1 cellular context compared by ENCODE assay signal in the genomic region with DNA sequence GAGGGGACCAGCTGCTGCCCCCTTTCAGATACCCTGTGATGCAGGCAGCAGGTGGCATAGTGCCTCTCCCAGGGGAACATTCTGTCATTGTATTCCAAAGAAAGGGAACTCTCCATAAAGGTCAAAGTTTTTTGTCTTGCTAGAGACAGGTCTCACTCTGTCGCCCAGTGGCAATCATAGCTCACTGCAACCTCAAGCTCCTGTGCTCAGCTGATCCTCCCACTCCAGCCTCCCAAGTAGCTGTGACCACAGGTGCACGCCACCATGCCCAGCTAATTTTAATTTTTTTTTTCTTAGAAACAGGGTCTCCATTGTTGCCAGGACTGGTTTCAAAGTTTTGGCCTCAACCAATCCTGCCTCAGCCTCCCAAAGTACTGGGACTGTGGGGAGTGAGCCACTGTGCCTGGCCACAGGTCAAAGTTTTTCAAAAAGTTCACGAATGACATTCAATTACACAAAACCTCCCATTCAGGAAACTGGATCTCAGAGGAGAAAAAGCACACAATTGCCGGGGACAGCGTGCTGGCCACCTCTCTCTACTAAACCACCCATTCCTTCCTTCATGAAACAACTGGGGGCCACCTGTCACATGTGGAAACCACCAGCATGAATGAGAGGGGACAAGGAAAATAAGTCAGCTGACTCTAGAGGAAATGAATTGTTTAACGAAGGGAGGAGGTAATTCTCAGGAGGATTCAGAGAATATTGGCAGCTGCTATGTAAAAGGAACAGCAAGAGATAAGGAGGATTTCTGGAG.
TF ChIP-seq lines count a peak whose summit lies in the region.

No MANE protein-coding gene starts in this region.

TF ChIP-seq in HepG2, 621 proteins besides CTCF, POLR2A, EP300 and RAD21 (continued from another document):
- TF ChIP-seq, protein P1, sequence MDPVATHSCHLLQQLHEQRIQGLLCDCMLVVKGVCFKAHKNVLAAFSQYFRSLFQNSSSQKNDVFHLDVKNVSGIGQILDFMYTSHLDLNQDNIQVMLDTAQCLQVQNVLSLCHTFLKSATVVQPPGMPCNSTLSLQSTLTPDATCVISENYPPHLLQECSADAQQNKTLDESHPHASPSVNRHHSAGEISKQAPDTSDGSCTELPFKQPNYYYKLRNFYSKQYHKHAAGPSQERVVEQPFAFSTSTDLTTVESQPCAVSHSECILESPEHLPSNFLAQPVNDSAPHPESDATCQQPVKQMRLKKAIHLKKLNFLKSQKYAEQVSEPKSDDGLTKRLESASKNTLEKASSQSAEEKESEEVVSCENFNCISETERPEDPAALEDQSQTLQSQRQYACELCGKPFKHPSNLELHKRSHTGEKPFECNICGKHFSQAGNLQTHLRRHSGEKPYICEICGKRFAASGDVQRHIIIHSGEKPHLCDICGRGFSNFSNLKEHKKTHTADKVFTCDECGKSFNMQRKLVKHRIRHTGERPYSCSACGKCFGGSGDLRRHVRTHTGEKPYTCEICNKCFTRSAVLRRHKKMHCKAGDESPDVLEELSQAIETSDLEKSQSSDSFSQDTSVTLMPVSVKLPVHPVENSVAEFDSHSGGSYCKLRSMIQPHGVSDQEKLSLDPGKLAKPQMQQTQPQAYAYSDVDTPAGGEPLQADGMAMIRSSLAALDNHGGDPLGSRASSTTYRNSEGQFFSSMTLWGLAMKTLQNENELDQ (CRISPR knock-in tag; IDR thresholded peaks at IDR 0.05; ENCODE audit: borderline replicate concordance) = no peak
- TF ChIP-seq, protein P2, sequence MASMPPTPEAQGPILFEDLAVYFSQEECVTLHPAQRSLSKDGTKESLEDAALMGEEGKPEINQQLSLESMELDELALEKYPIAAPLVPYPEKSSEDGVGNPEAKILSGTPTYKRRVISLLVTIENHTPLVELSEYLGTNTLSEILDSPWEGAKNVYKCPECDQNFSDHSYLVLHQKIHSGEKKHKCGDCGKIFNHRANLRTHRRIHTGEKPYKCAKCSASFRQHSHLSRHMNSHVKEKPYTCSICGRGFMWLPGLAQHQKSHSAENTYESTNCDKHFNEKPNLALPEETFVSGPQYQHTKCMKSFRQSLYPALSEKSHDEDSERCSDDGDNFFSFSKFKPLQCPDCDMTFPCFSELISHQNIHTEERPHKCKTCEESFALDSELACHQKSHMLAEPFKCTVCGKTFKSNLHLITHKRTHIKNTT (CRISPR knock-in tag; IDR thresholded peaks at IDR 0.05) = no peak
- TF ChIP-seq ZNF460 (CRISPR knock-in tag; IDR thresholded peaks at IDR 0.05; ENCODE audit: borderline replicate concordance) (peak; percentile 89), ZNF652 (CRISPR knock-in tag; IDR thresholded peaks at IDR 0.05; ENCODE audit: borderline replicate concordance, low read depth) (no peak), ZNF34 (CRISPR knock-in tag; IDR thresholded peaks at IDR 0.05; ENCODE audit: borderline replicate concordance) (no peak)
- TF ChIP-seq, protein P3, sequence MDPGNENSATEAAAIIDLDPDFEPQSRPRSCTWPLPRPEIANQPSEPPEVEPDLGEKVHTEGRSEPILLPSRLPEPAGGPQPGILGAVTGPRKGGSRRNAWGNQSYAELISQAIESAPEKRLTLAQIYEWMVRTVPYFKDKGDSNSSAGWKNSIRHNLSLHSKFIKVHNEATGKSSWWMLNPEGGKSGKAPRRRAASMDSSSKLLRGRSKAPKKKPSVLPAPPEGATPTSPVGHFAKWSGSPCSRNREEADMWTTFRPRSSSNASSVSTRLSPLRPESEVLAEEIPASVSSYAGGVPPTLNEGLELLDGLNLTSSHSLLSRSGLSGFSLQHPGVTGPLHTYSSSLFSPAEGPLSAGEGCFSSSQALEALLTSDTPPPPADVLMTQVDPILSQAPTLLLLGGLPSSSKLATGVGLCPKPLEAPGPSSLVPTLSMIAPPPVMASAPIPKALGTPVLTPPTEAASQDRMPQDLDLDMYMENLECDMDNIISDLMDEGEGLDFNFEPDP (CRISPR knock-in tag; conservative IDR thresholded peaks at IDR 0.05) = no peak
